Comparison of ENCODE assay signal across 19 cellular contexts in genomic region chr7:1639071-1639470, GRCh38. TPM values are rescaled to one million over a fixed set of nuclear protein-coding genes. Genes with fewer than 3 reads are reported as not detected.
"Had no signal": no experiment of that assay in that cellular context is flagged by ENCODE, and none has a peak within 500 bp of the region (broad histone marks: within the 10 kb centered on the region; RNA-seq: fewer than 3 reads in every experiment).

No MANE protein-coding gene starts in this region.

- H3K27ac Mint-ChIP-seq: activated naive CD4-positive, alpha-beta T cell treated with anti-CD3 and anti-CD28 coated beads, Interleukin-2, amount 50 U/mL, for 72 hours; activated T-cell treated with anti-CD3 and anti-CD28 coated beads, Interleukin-2, amount 50 U/mL, for 72 hours; dendritic cell treated with granulocyte-macrophage colony-stimulating factor and Interleukin-4, amounts not matched to agents 40 ng/mL and 50 ng/mL, for 4 days; endodermal cell; naive thymus-derived CD4-positive, alpha-beta T cell had no signal

- DNase-seq: activated CD4-positive, alpha-beta T cell treated with anti-CD3 and anti-CD28 coated beads for 4 hours; activated CD4-positive, alpha-beta T cell treated with anti-CD3 and anti-CD28 coated beads, Interleukin-2, amount 50 U/mL, for 4 hours; activated naive CD4-positive, alpha-beta T cell; activated T-cell treated with anti-CD3 and anti-CD28 coated beads for 4 hours; activated T-cell treated with anti-CD3 and anti-CD28 coated beads, Interleukin-2, amount 50 U/mL, for 72 hours; central memory CD4-positive, alpha-beta T cell; endodermal cell; midbrain; naive thymus-derived CD4-positive, alpha-beta T cell; occipital lobe; spleen; stimulated activated naive CD4-positive, alpha-beta T cell; tibial artery had no signal

- ATAC-seq: activated naive CD4-positive, alpha-beta T cell treated with anti-CD3 and anti-CD28 coated beads, Interleukin-2, amount 50 U/mL, for 72 hours; activated T-cell treated with anti-CD3 and anti-CD28 coated beads, Interleukin-2, amount 50 U/mL, for 72 hours; esophagus mucosa; naive thymus-derived CD4-positive, alpha-beta T cell had no signal

- H3K4me3 ChIP-seq: breast epithelium, spleen, suprapubic skin, tibial artery had no signal

- H3K4me1 Mint-ChIP-seq: endodermal cell; naive thymus-derived CD4-positive, alpha-beta T cell; neural crest cell had no signal

- H3K36me3 ChIP-seq: breast epithelium, spleen, suprapubic skin, tibial artery had no signal

- H3K4me1 ChIP-seq: breast epithelium, spleen, tibial artery had no signal

- H3K4me3 Mint-ChIP-seq: activated T-cell treated with anti-CD3 and anti-CD28 coated beads, Interleukin-2, amount 50 U/mL, for 72 hours; dendritic cell treated with granulocyte-macrophage colony-stimulating factor and Interleukin-4, amounts not matched to agents 40 ng/mL and 50 ng/mL, for 4 days; endodermal cell; naive thymus-derived CD4-positive, alpha-beta T cell; neural crest cell had no signal

- H3K27ac ChIP-seq: breast epithelium, spleen, suprapubic skin, tibial artery had no signal

RNA-seq across cellular contexts. Expression of gene ELFN1, which starts 31.0 kb away (rescaled TPM):
- total RNA-seq: activated T-cell treated with anti-CD3 and anti-CD28 coated beads, Interleukin-2, amount 50 U/mL, for 72 hours had no signal
